Comparison of ENCODE assay signal across 1 cellular context in the genomic region with DNA sequence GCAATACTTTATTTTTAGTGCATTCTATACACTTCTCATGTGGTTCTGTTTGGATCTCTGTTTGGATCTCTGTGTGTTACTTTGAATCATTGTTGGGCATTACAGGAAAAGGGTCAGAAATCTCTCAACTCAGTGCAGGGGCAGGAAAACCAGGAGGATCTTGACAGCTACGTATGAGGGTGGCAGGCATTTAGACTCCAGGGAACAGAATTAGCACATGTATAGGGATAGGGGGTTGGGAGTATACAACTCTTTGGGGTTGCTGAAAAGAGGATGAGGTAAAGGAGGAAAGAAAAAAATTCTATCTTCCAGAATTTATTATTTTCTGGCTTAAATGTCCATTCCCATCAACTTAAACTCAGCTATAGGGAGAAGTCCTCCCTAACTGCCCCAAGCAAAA.
TF ChIP-seq lines count a peak whose summit lies in the region.

No MANE protein-coding gene starts in this region.

TF ChIP-seq in H1, 55 proteins besides CTCF, POLR2A, EP300 and RAD21:
- TF ChIP-seq SIN3A (conservative IDR thresholded peaks at IDR 0.05 in 1 of 2, IDR thresholded peaks at IDR 0.05 in 1 of 2; ENCODE audit: low read depth in 1 of 2, low read length in 2 of 2) (no peak), EGR1 (IDR thresholded peaks at IDR 0.05; ENCODE audit: borderline replicate concordance, low read depth, low read length) (no peak), NRF1 (IDR thresholded peaks at IDR 0.05; ENCODE audit: low read depth, low read length) (no peak), SIRT6 (IDR thresholded peaks at IDR 0.05; ENCODE audit: low read length) (no peak), TAF1 (IDR thresholded peaks at IDR 0.05; ENCODE audit: low read depth, low read length) (no peak), SP4 (IDR thresholded peaks at IDR 0.05; ENCODE audit: low read length) (no peak), HDAC2 (IDR thresholded peaks at IDR 0.05; ENCODE audit: borderline replicate concordance in 1 of 2, low read depth in 2 of 2, low read length in 2 of 2) (no peak), CEBPB (IDR thresholded peaks at IDR 0.05; ENCODE audit: low read depth, low read length) (no peak), SRF (IDR thresholded peaks at IDR 0.05; ENCODE audit: low read depth, low read length) (no peak), KDM1A (IDR thresholded peaks at IDR 0.05; ENCODE audit: borderline replicate concordance, low read length) (no peak), ZNF274 (IDR thresholded peaks at IDR 0.05; ENCODE audit: borderline replicate concordance, extremely low read depth, low read length) (no peak), SUZ12 (IDR thresholded peaks at IDR 0.05; ENCODE audit: low read length) (no peak)
- TF ChIP-seq, protein P1, sequence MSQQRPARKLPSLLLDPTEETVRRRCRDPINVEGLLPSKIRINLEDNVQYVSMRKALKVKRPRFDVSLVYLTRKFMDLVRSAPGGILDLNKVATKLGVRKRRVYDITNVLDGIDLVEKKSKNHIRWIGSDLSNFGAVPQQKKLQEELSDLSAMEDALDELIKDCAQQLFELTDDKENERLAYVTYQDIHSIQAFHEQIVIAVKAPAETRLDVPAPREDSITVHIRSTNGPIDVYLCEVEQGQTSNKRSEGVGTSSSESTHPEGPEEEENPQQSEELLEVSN (IDR thresholded peaks at IDR 0.05), result no peak
